Comparison of ENCODE assay signal across 24 cellular contexts in the genomic region with DNA sequence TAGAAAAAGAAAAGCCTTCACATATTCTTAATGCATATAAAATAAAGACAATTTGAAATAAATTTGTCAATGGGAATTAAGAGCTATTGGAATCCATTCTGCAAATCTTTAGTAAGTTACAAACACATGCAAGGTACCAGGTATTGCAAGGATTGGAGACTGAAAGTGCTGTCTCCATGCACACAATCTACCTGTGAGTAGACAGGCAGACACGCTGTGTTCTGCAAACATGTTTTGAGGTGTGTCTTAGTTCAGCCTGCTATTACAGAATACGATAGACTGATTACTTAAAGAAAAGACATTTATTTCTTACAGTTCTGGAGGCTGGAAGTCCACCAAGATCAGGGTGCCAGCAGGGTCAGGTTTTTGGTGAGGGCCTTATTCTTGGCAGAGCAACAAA.
"Had no signal": no experiment of that assay in that cellular context is flagged by ENCODE, and none has a peak within 500 bp of the region (broad histone marks: within the 10 kb centered on the region; RNA-seq: fewer than 3 reads in every experiment).

No MANE protein-coding gene starts in this region.

- H3K4me3 Mint-ChIP-seq: activated CD8-positive, alpha-beta memory T cell treated with anti-CD3 and anti-CD28 coated beads, Interleukin-2, amount 10 ng/mL, durations not matched to agents 7 days and 5 days; activated CD8-positive, alpha-beta T cell treated with anti-CD3 and anti-CD28 coated beads, Interleukin-2, amount 10 ng/mL, durations not matched to agents 7 days and 5 days; activated naive CD8-positive, alpha-beta T cell treated with anti-CD3 and anti-CD28 coated beads, Interleukin-2, amount 10 ng/mL, durations not matched to agents 7 days and 5 days; activated T-cell treated with anti-CD3 and anti-CD28 coated beads, Interleukin-2, amount 50 U/mL, for 4 hours; T-helper 1 cell treated with Interleukin-12 subunit alpha and Interleukin-12 subunit beta and Interleukin-4 antibody, amounts not matched to agents 30 μg/mL and 1 μg/mL, for 36 hours; WTC11 had no signal

- H3K4me1 Mint-ChIP-seq: activated CD8-positive, alpha-beta memory T cell treated with anti-CD3 and anti-CD28 coated beads, Interleukin-2, amount 10 ng/mL, durations not matched to agents 7 days and 5 days had no signal

- H3K27me3 Mint-ChIP-seq: activated CD8-positive, alpha-beta memory T cell treated with anti-CD3 and anti-CD28 coated beads, Interleukin-2, amount 10 ng/mL, durations not matched to agents 7 days and 5 days; activated naive CD8-positive, alpha-beta T cell treated with anti-CD3 and anti-CD28 coated beads, Interleukin-2, amount 10 ng/mL, durations not matched to agents 7 days and 5 days had no signal

- H3K36me3 ChIP-seq: adrenal gland, Peyer's patch, SJCRH30 had no signal

- DNase-seq: activated CD4-positive, alpha-beta T cell treated with anti-CD3 and anti-CD28 coated beads for 48 hours; activated CD4-positive, alpha-beta T cell treated with anti-CD3 and anti-CD28 coated beads, Interleukin-2, amount 50 U/mL, for 4 hours; activated CD4-positive, CD25-positive, alpha-beta regulatory T cell treated with anti-CD3 and anti-CD28 coated beads, Interleukin-2, amount 50 U/mL, for 72 hours; activated CD8-positive, alpha-beta memory T cell treated with anti-CD3 and anti-CD28 coated beads, Interleukin-2, amount 10 ng/mL, durations not matched to agents 7 days and 5 days; activated CD8-positive, alpha-beta T cell treated with anti-CD3 and anti-CD28 coated beads, Interleukin-2, amount 10 ng/mL, durations not matched to agents 7 days and 5 days; activated naive CD4-positive, alpha-beta T cell treated with anti-CD3 and anti-CD28 coated beads, Interleukin-2, amount 50 U/mL, for 16 hours; activated naive CD8-positive, alpha-beta T cell treated with anti-CD3 and anti-CD28 coated beads, Interleukin-2, amount 10 ng/mL, durations not matched to agents 7 days and 5 days; activated T-cell treated with anti-CD3 and anti-CD28 coated beads, Interleukin-2, amount 50 U/mL, for 4 hours; anterior cingulate cortex; cerebellar nuclear complex; MV-4-11; NCI-H1092 treated with DMSO at 0.1 percent for 48 hours; NCI-H1417 treated with DMSO at 0.1 percent for 48 hours; NCI-H187; NCI-H2081; Peyer's patch; Right ventricle myocardium superior; SJCRH30; SK-N-SH; SW 1271 had no signal

- H3K9me3 ChIP-seq: adrenal gland, Peyer's patch, SJCRH30, SK-N-SH had no signal

- H3K9me3 Mint-ChIP-seq: activated naive CD8-positive, alpha-beta T cell treated with anti-CD3 and anti-CD28 coated beads, Interleukin-2, amount 10 ng/mL, durations not matched to agents 7 days and 5 days; activated T-cell treated with anti-CD3 and anti-CD28 coated beads, Interleukin-2, amount 50 U/mL, for 4 hours; activated T-helper 2 cell treated with anti-CD3 and anti-CD28 coated beads, Interferon-gamma antibody, Interleukin-2, Interleukin-4, amounts not matched to agents 10 μg/mL and 5 μg/mL and 100 μg/mL, durations not matched to agents 14 hours and 24 hours and 36 hours; T-helper 1 cell treated with Interleukin-12 subunit alpha and Interleukin-12 subunit beta and Interleukin-4 antibody, amounts not matched to agents 30 μg/mL and 1 μg/mL, for 36 hours; WTC11 had no signal

- H3K4me3 ChIP-seq: adrenal gland, Peyer's patch, SJCRH30 had no signal

- ATAC-seq: activated CD8-positive, alpha-beta memory T cell treated with anti-CD3 and anti-CD28 coated beads, Interleukin-2, amount 10 ng/mL, durations not matched to agents 7 days and 5 days; activated CD8-positive, alpha-beta T cell treated with anti-CD3 and anti-CD28 coated beads, Interleukin-2, amount 10 ng/mL, durations not matched to agents 7 days and 5 days; activated T-cell treated with anti-CD3 and anti-CD28 coated beads, Interleukin-2, amount 50 U/mL, for 4 hours; WTC11 had no signal

- H3K4me1 ChIP-seq: adrenal gland, SJCRH30 had no signal

- H3K36me3 Mint-ChIP-seq: WTC11 had no signal

- H3K27ac Mint-ChIP-seq: activated CD8-positive, alpha-beta T cell treated with anti-CD3 and anti-CD28 coated beads, Interleukin-2, amount 10 ng/mL, durations not matched to agents 7 days and 5 days; activated naive CD8-positive, alpha-beta T cell treated with anti-CD3 and anti-CD28 coated beads, Interleukin-2, amount 10 ng/mL, durations not matched to agents 7 days and 5 days; activated T-helper 2 cell treated with anti-CD3 and anti-CD28 coated beads, Interferon-gamma antibody, Interleukin-2, Interleukin-4, amounts not matched to agents 10 μg/mL and 5 μg/mL and 100 μg/mL, durations not matched to agents 14 hours and 24 hours and 36 hours; T-helper 1 cell treated with Interleukin-12 subunit alpha and Interleukin-12 subunit beta and Interleukin-4 antibody, amounts not matched to agents 30 μg/mL and 1 μg/mL, for 36 hours; WTC11 had no signal
